16 cellular contexts compared by ENCODE assay signal in genomic region chr17:81060416-81060815, GRCh38. TPM values are rescaled to one million over a fixed set of nuclear protein-coding genes. Genes with fewer than 3 reads are reported as not detected.
DNase-seq lines count a peak whose midpoint lies in the region; ATAC-seq and TF ChIP-seq lines count a peak whose summit lies in the region.
"Had no signal": no experiment of that assay in that cellular context is flagged by ENCODE, and none has a peak within 500 bp of the region (broad histone marks: within the 10 kb centered on the region; RNA-seq: fewer than 3 reads in every experiment).

No MANE protein-coding gene starts in this region.

- in situ Hi-C loops in KBM-7 (cut with MboI; ENCODE audit: low pct_unique_long_range_greater_than_20kb, low sequenced_read_pairs): no loop called here

- ATAC-seq in HG02623 (IDR thresholded peaks at IDR 0.05; ENCODE audit: unreplicated experiment): no peak

- no peaks in the 10 kb centered on the region for H3K9me3 Mint-ChIP-seq in mesothelial cell of epicardium

- DNase-seq in NCI-H2171 treated with DMSO at 0.1 percent for 48 hours (lab: John Stamatoyannopoulos, UW): peak; percentile 47
- DNase-seq in NCI-H2171 (lab: John Stamatoyannopoulos, UW): no peak
- DNase-seq in dermis microvascular lymphatic vessel endothelial cell (ENCODE audit: low read depth in 2 of 2): peak; percentile 47 to 70
- no peak for DNase-seq in mesothelial cell of epicardium (ENCODE audit: low spot score in 2 of 2, unreplicated experiment in 2 of 2)
- no peak for DNase-seq in vagina (ENCODE audit: extremely low spot score in 2 of 2)
- no peak for DNase-seq in NCI-H2029 treated with DMSO at 0.1 percent for 48 hours (lab: John Stamatoyannopoulos, UW)
- no peak for DNase-seq in KBM-7
- DNase-seq: 8988T, C1 segment of cervical spinal cord, EL, Karpas-422, NCI-H1930, NCI-H446, Right ventricle myocardium superior had no signal

- H3K9me3 ChIP-seq in vagina: no peaks in the 10 kb centered on the region
- H3K9me3 ChIP-seq: HAP-1 had no signal

- TF ChIP-seq POLR2A in vagina (IDR thresholded peaks at IDR 0.05): no peak

- no peaks in the 10 kb centered on the region for H3K27me3 ChIP-seq in vagina

- peak overlapping the region; percentile 89 for H3K27ac Mint-ChIP-seq in mesothelial cell of epicardium

- TF ChIP-seq CTCF in mesothelial cell of epicardium (IDR thresholded peaks at IDR 0.05; ENCODE audit: unreplicated experiment) (no peak), vagina (IDR thresholded peaks at IDR 0.05) (no peak)

- peaks cover 67% of the 10 kb centered on the region for H3K4me1 ChIP-seq in vagina

- H3K36me3 ChIP-seq in vagina: peaks cover 0 to 6% of the 10 kb centered on the region in 2 donors

- H3K36me3 Mint-ChIP-seq in mesothelial cell of epicardium: peaks cover 16% of the 10 kb centered on the region

- peak overlapping the region; percentile 87 for H3K27ac ChIP-seq in vagina

- no peak overlapping the region for H3K4me3 ChIP-seq in vagina
- H3K4me3 ChIP-seq: HAP-1 had no signal

- H3K4me3 Mint-ChIP-seq in mesothelial cell of epicardium: no peak overlapping the region

- H3K27me3 Mint-ChIP-seq in mesothelial cell of epicardium (ENCODE audit: low read depth): no peaks in the 10 kb centered on the region

- peaks cover 60% of the 10 kb centered on the region for H3K4me1 Mint-ChIP-seq in mesothelial cell of epicardium

- intact Hi-C loops in vagina (cut with DNase I): no loop called here

RNA-seq across cellular contexts. Expression of gene BAIAP2, which starts 25.5 kb away (rescaled TPM):
- total RNA-seq in dermis microvascular lymphatic vessel endothelial cell (28.2 and 52.6 TPM in 2 replicates), mesothelial cell of epicardium (46.5 to 48.9 TPM (median 47.6 TPM) in 3 replicates), vagina (113 TPM)

Comparison
In these comparisons a context has a peak if more than half of its experiments do, and no peak if none do; other contexts are left out.
1. DNase-seq: peak in NCI-H2171 treated with DMSO at 0.1 percent for 48 hours (single experiment) and dermis microvascular lymphatic vessel endothelial cell (2 of 2); none in NCI-H2171 (single experiment), mesothelial cell of epicardium (0 of 2), vagina (0 of 2), NCI-H2029 treated with DMSO at 0.1 percent for 48 hours (single experiment) and KBM-7 (single experiment).